In the genomic region with DNA sequence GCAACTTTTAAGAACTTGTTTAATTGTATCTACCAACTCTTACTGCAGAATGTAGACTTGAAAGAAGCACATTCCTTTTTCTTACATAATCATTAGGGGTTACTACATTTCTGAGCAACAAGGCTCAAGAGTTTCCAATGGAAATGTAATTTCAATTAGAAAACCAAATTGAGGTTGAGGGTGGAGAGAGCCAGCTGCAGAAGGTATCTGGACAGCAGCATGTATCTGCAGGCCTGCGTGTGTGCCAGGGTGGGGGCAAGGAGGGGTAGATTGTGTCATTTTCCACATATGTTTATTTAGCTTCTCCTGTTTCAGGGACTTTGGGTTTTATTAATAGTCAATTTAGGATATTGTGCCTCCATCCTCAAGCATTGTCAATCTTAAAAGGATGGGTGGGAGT, we compare ENCODE assay signal across 23 cellular contexts.
DNase-seq lines count a peak whose midpoint lies in the region; ATAC-seq, FAIRE-seq and TF ChIP-seq lines count a peak whose summit lies in the region.
"Had no signal": no experiment of that assay in that cellular context is flagged by ENCODE, and none has a peak within 500 bp of the region (broad histone marks: within the 10 kb centered on the region; RNA-seq: fewer than 3 reads in every experiment).

No MANE protein-coding gene starts in this region.

- ATAC-seq in left lung, result peak; percentile 28
- ATAC-seq in stimulated activated naive B cell treated with anti-CD40 and anti-IgM and Interleukin-4, amounts not matched to agents 10 μg/mL and 1 μg/mL and 100 μg/mL, for 72 hours (replicated peaks), result no peak
- ATAC-seq in activated T-helper 17 cell treated with anti-CD3 and anti-CD28 coated beads, Interleukin-2, amount 50 U/mL, for 72 hours (replicated peaks), result no peak
- ATAC-seq: GM23338 had no signal

- H3K4me3 ChIP-seq in OCI-LY1 (ENCODE audit: low read depth, low read length, poor library complexity, severe bottlenecking), result no peak overlapping the region
- H3K4me3 ChIP-seq in left lung, result no peak overlapping the region
- H3K4me3 ChIP-seq: GM23338, MG63, Peyer's patch had no signal

- H3K9ac ChIP-seq in OCI-LY1 (ENCODE audit: low read length), result peak overlapping the region; percentile 89

- no peaks in the 10 kb centered on the region for H3K9me2 ChIP-seq in OCI-LY1 (ENCODE audit: low read depth, low read length)

- no peak for DNase-seq in GM12892 (ENCODE audit: insufficient read length)
- DNase-seq in left lung, result no peak
- no peak for DNase-seq in stimulated activated naive B cell treated with anti-CD40 and anti-IgM and Interleukin-4, amounts not matched to agents 10 μg/mL and 1 μg/mL and 100 μg/mL, for 72 hours
- no peak for DNase-seq in ecto neural progenitor cell (ENCODE audit: low spot score)
- no peak for DNase-seq in NCI-H1092 treated with DMSO at 0.1 percent for 48 hours (lab: John Stamatoyannopoulos, UW)
- DNase-seq in DMS53 (lab: John Stamatoyannopoulos, UW), result no peak
- DNase-seq: ACHN; CD8-positive, alpha-beta memory T cell; GDM1; HCEC 1CT; MG63; NCI-H1048; NCI-H1436; NCI-H187 treated with DMSO at 0.1 percent for 48 hours; NCI-H2107; NCI-H446 treated with DMSO at 0.1 percent for 48 hours; NCI-H526 treated with DMSO at 0.1 percent for 48 hours; Peyer's patch; T-helper 1 cell had no signal

- no peak overlapping the region for H2AFZ ChIP-seq in OCI-LY1 (ENCODE audit: low read length)
- H2AFZ ChIP-seq: GM23338 had no signal

- H3K4me1 ChIP-seq in OCI-LY1 (ENCODE audit: insufficient read depth, low read length, severe bottlenecking), result peaks cover 100% of the 10 kb centered on the region
- no peaks in the 10 kb centered on the region for H3K4me1 ChIP-seq in left lung
- H3K4me1 ChIP-seq: Peyer's patch had no signal

- peaks cover 2 to 8% of the 10 kb centered on the region in 2 donors for H3K9me3 Mint-ChIP-seq in stimulated activated naive B cell treated with anti-CD40 and anti-IgM and Interleukin-4, amounts not matched to agents 10 μg/mL and 1 μg/mL and 100 μg/mL, for 72 hours
- no peaks in the 10 kb centered on the region for H3K9me3 Mint-ChIP-seq in activated T-helper 17 cell treated with anti-CD3 and anti-CD28 coated beads, Interleukin-2, amount 50 U/mL, for 72 hours
- H3K9me3 Mint-ChIP-seq: GM23338 had no signal

- H3K36me3 ChIP-seq in OCI-LY1 (ENCODE audit: insufficient read depth, low read length) (no peaks in the 10 kb centered on the region), left lung (no peaks in the 10 kb centered on the region)
- H3K36me3 ChIP-seq: MG63, Peyer's patch had no signal

- TF ChIP-seq CTCF in OCI-LY1 (IDR thresholded peaks at IDR 0.05; ENCODE audit: low read length) (no peak), left lung (IDR thresholded peaks at IDR 0.05) (no peak)

- H3K27ac Mint-ChIP-seq in stimulated activated naive B cell treated with anti-CD40 and anti-IgM and Interleukin-4, amounts not matched to agents 10 μg/mL and 1 μg/mL and 100 μg/mL, for 72 hours, result peak overlapping the region; percentile 97
- no peak overlapping the region for H3K27ac Mint-ChIP-seq in activated T-helper 17 cell treated with anti-CD3 and anti-CD28 coated beads, Interleukin-2, amount 50 U/mL, for 72 hours
- H3K27ac Mint-ChIP-seq: CD8-positive, alpha-beta memory T cell; GM23338 had no signal

- H3K9me3 ChIP-seq in OCI-LY1 (ENCODE audit: low read length), result no peaks in the 10 kb centered on the region
- no peaks in the 10 kb centered on the region for H3K9me3 ChIP-seq in left lung
- H3K9me3 ChIP-seq: MG63, Peyer's patch had no signal

- no peaks in the 10 kb centered on the region for H3K27me3 ChIP-seq in OCI-LY1 (ENCODE audit: insufficient read depth, low read length)
- H3K27me3 ChIP-seq in left lung, result no peaks in the 10 kb centered on the region
- H3K27me3 ChIP-seq: MG63, Peyer's patch had no signal

- no peak for TF ChIP-seq POLR2A in GM12892 (IDR thresholded peaks at IDR 0.05; ENCODE audit: low read depth, low read length)

- H3K27me3 Mint-ChIP-seq in stimulated activated naive B cell treated with anti-CD40 and anti-IgM and Interleukin-4, amounts not matched to agents 10 μg/mL and 1 μg/mL and 100 μg/mL, for 72 hours, result no peaks in the 10 kb centered on the region
- peaks cover 22% of the 10 kb centered on the region for H3K27me3 Mint-ChIP-seq in activated T-helper 17 cell treated with anti-CD3 and anti-CD28 coated beads, Interleukin-2, amount 50 U/mL, for 72 hours

- H3K27ac ChIP-seq in OCI-LY1 (ENCODE audit: low read depth, low read length, poor library complexity, severe bottlenecking), result peak overlapping the region; percentile 100
- no peak overlapping the region for H3K27ac ChIP-seq in left lung
- H3K27ac ChIP-seq: C4-2B had no signal

- H4K20me1 ChIP-seq in OCI-LY1 (ENCODE audit: insufficient read depth, low read length), result no peaks in the 10 kb centered on the region

- peak overlapping the region; percentile 69 for H3K4me2 ChIP-seq in OCI-LY1 (ENCODE audit: low read length)
- H3K4me2 ChIP-seq: GM23338 had no signal

- peaks cover 54 to 89% of the 10 kb centered on the region in 2 donors for H3K4me1 Mint-ChIP-seq in stimulated activated naive B cell treated with anti-CD40 and anti-IgM and Interleukin-4, amounts not matched to agents 10 μg/mL and 1 μg/mL and 100 μg/mL, for 72 hours
- H3K4me1 Mint-ChIP-seq in activated T-helper 17 cell treated with anti-CD3 and anti-CD28 coated beads, Interleukin-2, amount 50 U/mL, for 72 hours, result no peaks in the 10 kb centered on the region
- H3K4me1 Mint-ChIP-seq: CD8-positive, alpha-beta memory T cell; GM23338 had no signal

- peaks cover 14% of the 10 kb centered on the region for H3F3A ChIP-seq in OCI-LY1 (ENCODE audit: insufficient read depth, low read length)

- no peaks in the 10 kb centered on the region for H3K79me2 ChIP-seq in OCI-LY1 (ENCODE audit: insufficient read depth, low read length)

- H3K36me3 Mint-ChIP-seq in stimulated activated naive B cell treated with anti-CD40 and anti-IgM and Interleukin-4, amounts not matched to agents 10 μg/mL and 1 μg/mL and 100 μg/mL, for 72 hours, result peaks cover 12 to 28% of the 10 kb centered on the region in 2 donors
- H3K36me3 Mint-ChIP-seq in activated T-helper 17 cell treated with anti-CD3 and anti-CD28 coated beads, Interleukin-2, amount 50 U/mL, for 72 hours (ENCODE audit: low read depth), result no peaks in the 10 kb centered on the region
- H3K36me3 Mint-ChIP-seq: CD8-positive, alpha-beta memory T cell had no signal

- intact Hi-C loops in left lung (cut with DNase I), result no loop called here

- H3K4me3 Mint-ChIP-seq in stimulated activated naive B cell treated with anti-CD40 and anti-IgM and Interleukin-4, amounts not matched to agents 10 μg/mL and 1 μg/mL and 100 μg/mL, for 72 hours, result peak overlapping the region; percentile 30 to 36
- H3K4me3 Mint-ChIP-seq in activated T-helper 17 cell treated with anti-CD3 and anti-CD28 coated beads, Interleukin-2, amount 50 U/mL, for 72 hours, result no peak overlapping the region
- H3K4me3 Mint-ChIP-seq: CD8-positive, alpha-beta memory T cell; GM23338 had no signal

- FAIRE-seq in GM12892 (lab: Jason Lieb, UNC), result peak; percentile 75
